ENCODE assay signal across 25 cellular contexts in genomic region chr12:29376118-29376517, GRCh38. TPM values are rescaled to one million over a fixed set of nuclear protein-coding genes. Genes with fewer than 3 reads are reported as not detected.
DNase-seq lines count a peak whose midpoint lies in the region; ATAC-seq, FAIRE-seq and TF ChIP-seq lines count a peak whose summit lies in the region.
"Had no signal": no experiment of that assay in that cellular context is flagged by ENCODE, and none has a peak within 500 bp of the region (broad histone marks: within the 10 kb centered on the region; RNA-seq: fewer than 3 reads in every experiment).

No MANE protein-coding gene starts in this region.

- intact Hi-C loops in activated CD4-positive, alpha-beta T cell treated with anti-CD3 and anti-CD28 coated beads for 36 hours (cut with DNase I, micrococcal nuclease): no loop called here
- intact Hi-C loops in activated CD4-positive, alpha-beta T cell treated with anti-CD3 and anti-CD28 coated beads, Interleukin-2, amount 10 ng/mL, durations not matched to agents 24 days and 14 days (cut with micrococcal nuclease): no loop called here
- intact Hi-C loops in GM12878 (cut with micrococcal nuclease; ENCODE audit: unreplicated experiment): no loop called here

- no peak overlapping the region for H3K4me3 ChIP-seq in Loucy (ENCODE audit: low read length, poor library complexity, severe bottlenecking)
- H3K4me3 ChIP-seq in GM12878: no peak overlapping the region
- no peak overlapping the region for H3K4me3 ChIP-seq in GM23338
- H3K4me3 ChIP-seq: BLaER1 treated with 17β-estradiol and CSF1 and Interleukin-3, amounts not matched to agents 10 nM and 100 nM; MG63 had no signal

- no peaks in the 10 kb centered on the region for H3K27me3 ChIP-seq in Loucy (ENCODE audit: insufficient read depth, low read length, poor library complexity, severe bottlenecking)
- no peaks in the 10 kb centered on the region for H3K27me3 ChIP-seq in GM12878 (replicated peaks in 1 of 2; ENCODE audit: control insufficient read depth in 2 of 2, insufficient read depth in 2 of 2, low read length in 1 of 2)
- no peaks in the 10 kb centered on the region for H3K27me3 ChIP-seq in GM23338 (ENCODE audit: insufficient read depth)
- H3K27me3 ChIP-seq: BLaER1 treated with 17β-estradiol and CSF1 and Interleukin-3, amounts not matched to agents 10 nM and 100 nM; MG63 had no signal

- no peak for TF ChIP-seq CTCF in Loucy (conservative IDR thresholded peaks at IDR 0.05; ENCODE audit: low read length)
- TF ChIP-seq CTCF in GM12878 (IDR thresholded peaks at IDR 0.05 in 2 of 3, conservative IDR thresholded peaks at IDR 0.05 in 1 of 3; ENCODE audit: control insufficient read depth in 2 of 3, extremely low read depth in 1 of 3, insufficient read depth in 1 of 3, low read depth in 3 of 3, low read length in 3 of 3): no peak
- no peak for TF ChIP-seq CTCF in GM23338 (conservative IDR thresholded peaks at IDR 0.05; ENCODE audit: low read depth in 2 of 2)

- H3K4me1 ChIP-seq in Loucy (ENCODE audit: insufficient read depth, low read length, poor library complexity, severe bottlenecking) (peaks cover 38% of the 10 kb centered on the region), GM12878 (ENCODE audit: control insufficient read depth, insufficient read depth, low read length) (peaks cover 3% of the 10 kb centered on the region; the same call in 1 of the 2 replicates), GM23338 (ENCODE audit: insufficient read depth) (no peaks in the 10 kb centered on the region)

- no peak overlapping the region for H3K27ac ChIP-seq in GM12878 (ENCODE audit: control insufficient read depth, insufficient read depth)
- no peak overlapping the region for H3K27ac ChIP-seq in GM23338 (ENCODE audit: low read depth)
- H3K27ac ChIP-seq: BLaER1 treated with 17β-estradiol and CSF1 and Interleukin-3, amounts not matched to agents 10 nM and 100 nM had no signal

- POLR2A ChIA-PET in activated CD4-positive, alpha-beta T cell treated with anti-CD3 and anti-CD28 coated beads for 36 hours (lab: Charles Lee): interaction anchor here (0.7 kb wide), 2 partner anchors 29 to 1346 kb away, joined by 4 read pairs; no protein-coding TSS in a partner anchor
- POLR2A ChIA-PET in GM12878 (lab: Charles Lee): interaction anchor here (1.3 kb wide), 1 partner anchor 13 kb away, joined by 7 read pairs; no protein-coding TSS in a partner anchor

- peaks cover 27% of the 10 kb centered on the region for H3K36me3 Mint-ChIP-seq in activated CD4-positive, alpha-beta T cell treated with anti-CD3 and anti-CD28 coated beads for 36 hours (ENCODE audit: low read depth)
- H3K36me3 Mint-ChIP-seq in activated CD4-positive, alpha-beta T cell treated with anti-CD3 and anti-CD28 coated beads, Interleukin-2, amount 10 ng/mL, durations not matched to agents 24 days and 14 days (ENCODE audit: low read depth): peaks cover 14% of the 10 kb centered on the region
- peaks cover 14% of the 10 kb centered on the region for H3K36me3 Mint-ChIP-seq in activated naive CD4-positive, alpha-beta T cell treated with anti-CD3 and anti-CD28 coated beads, Interleukin-2, amount 10 ng/mL, durations not matched to agents 7 days and 5 days
- H3K36me3 Mint-ChIP-seq in GM23338 (ENCODE audit: low read depth): no peaks in the 10 kb centered on the region; the same call in 2 of the 3 replicates

- in situ Hi-C loops in GM12878 (cut with MboI): no loop called here

- SMC1A ChIA-PET in GM12878 (lab: Charles Lee; ENCODE audit: uncharacterized antibody, unreplicated experiment): interaction anchor here (0.9 to 2.0 kb wide), 8 partner anchors 10 to 303 kb away, joined by 3 to 5 read pairs (median 3); no protein-coding TSS in a partner anchor

- no peaks in the 10 kb centered on the region for H3F3A ChIP-seq in Loucy (ENCODE audit: low read depth)
- no peaks in the 10 kb centered on the region for H3F3A ChIP-seq in GM23338 (replicated peaks; ENCODE audit: low read depth)

- TF ChIP-seq EP300 in GM12878 (IDR thresholded peaks at IDR 0.05; ENCODE audit: borderline replicate concordance in 1 of 2, control insufficient read depth in 1 of 2, low read depth in 2 of 2, low read length in 2 of 2): no peak

- H3K79me2 ChIP-seq in Loucy (ENCODE audit: insufficient read depth, low read length) (peaks cover 85% of the 10 kb centered on the region), GM12878 (ENCODE audit: control insufficient read depth, insufficient read depth, low read length) (peaks cover 59% of the 10 kb centered on the region), GM23338 (replicated peaks; ENCODE audit: insufficient read depth) (peaks cover 83% of the 10 kb centered on the region)

- H3K9me3 ChIP-seq in Loucy (ENCODE audit: insufficient read depth, low read depth, low read length) (no peaks in the 10 kb centered on the region), GM12878 (replicated peaks; ENCODE audit: control insufficient read depth, insufficient read depth, low read length) (no peaks in the 10 kb centered on the region; the same call in 1 of the 3 replicates)
- H3K9me3 ChIP-seq: SK-N-SH had no signal

- H3K27ac Mint-ChIP-seq in activated CD4-positive, alpha-beta T cell treated with anti-CD3 and anti-CD28 coated beads for 36 hours: peak overlapping the region; percentile 45
- no peak overlapping the region for H3K27ac Mint-ChIP-seq in activated CD4-positive, alpha-beta T cell treated with anti-CD3 and anti-CD28 coated beads, Interleukin-2, amount 10 ng/mL, durations not matched to agents 24 days and 14 days
- no peak overlapping the region for H3K27ac Mint-ChIP-seq in activated naive CD4-positive, alpha-beta T cell treated with anti-CD3 and anti-CD28 coated beads, Interleukin-2, amount 10 ng/mL, durations not matched to agents 7 days and 5 days
- no peak overlapping the region for H3K27ac Mint-ChIP-seq in GM23338

- H3K4me3 Mint-ChIP-seq in activated CD4-positive, alpha-beta T cell treated with anti-CD3 and anti-CD28 coated beads for 36 hours: no peak overlapping the region
- H3K4me3 Mint-ChIP-seq in activated CD4-positive, alpha-beta T cell treated with anti-CD3 and anti-CD28 coated beads, Interleukin-2, amount 10 ng/mL, durations not matched to agents 24 days and 14 days: no peak overlapping the region
- no peak overlapping the region for H3K4me3 Mint-ChIP-seq in activated naive CD4-positive, alpha-beta T cell treated with anti-CD3 and anti-CD28 coated beads, Interleukin-2, amount 10 ng/mL, durations not matched to agents 7 days and 5 days
- no peak overlapping the region for H3K4me3 Mint-ChIP-seq in GM23338

- H3K36me3 ChIP-seq in Loucy (ENCODE audit: insufficient read depth, low read length) (peaks cover 3% of the 10 kb centered on the region; the same call in 1 of the 2 replicates), GM12878 (ENCODE audit: control insufficient read depth in 2 of 2, insufficient read depth in 2 of 2, low read length in 1 of 2) (0 out of 4 replicates have a peak, but pooled peaks cover 0 to 3% of the 10 kb centered on the region in 2 experiments), GM23338 (ENCODE audit: insufficient read depth) (peaks cover 3% of the 10 kb centered on the region; the same call in 1 of the 2 replicates)

- H3K9ac ChIP-seq in Loucy (ENCODE audit: low read depth, low read length, poor library complexity, severe bottlenecking) (no peak overlapping the region), GM12878 (ENCODE audit: control insufficient read depth, insufficient read depth, low read length) (no peak overlapping the region)
- H3K9ac ChIP-seq: BLaER1 treated with 17β-estradiol and CSF1 and Interleukin-3, amounts not matched to agents 10 nM and 100 nM; SK-N-SH had no signal

- 93% methylated on average over 2 of the region's 2 CpGs for WGBS in GM12878 (ENCODE audit: insufficient coverage, insufficient replicate concordance, low lambda C conversion rate, missing lambda C conversion rate)

- no peaks in the 10 kb centered on the region for H3K9me2 ChIP-seq in Loucy (replicated peaks; ENCODE audit: low read depth, low read length)
- H3K9me2 ChIP-seq in GM23338 (ENCODE audit: insufficient read depth): no peaks in the 10 kb centered on the region
- H3K9me2 ChIP-seq: SK-N-SH had no signal

- RAD21 ChIA-PET in GM12878 (lab: Charles Lee; ENCODE audit: unreplicated experiment): interaction anchor here (1.1 kb wide), 1 partner anchor 22 kb away, joined by 3 read pairs; no protein-coding TSS in a partner anchor

- BruUV-seq in GM12878 (replicated peaks; lab: Mats Ljungman, UMichigan): no TSS peak

- no peak overlapping the region for H2AFZ ChIP-seq in Loucy (ENCODE audit: low read length)
- H2AFZ ChIP-seq in GM12878 (ENCODE audit: control insufficient read depth, low read depth, low read length): no peak overlapping the region
- no peak overlapping the region for H2AFZ ChIP-seq in GM23338

- DNase-seq in activated CD4-positive, alpha-beta T cell treated with anti-CD3 and anti-CD28 coated beads for 36 hours: no peak
- no peak for DNase-seq in activated CD4-positive, alpha-beta T cell treated with anti-CD3 and anti-CD28 coated beads, Interleukin-2, amount 10 ng/mL, durations not matched to agents 24 days and 14 days
- no peak for DNase-seq in GM12878 (ENCODE audit: low read depth, low spot score)
- no peak for DNase-seq in activated naive CD4-positive, alpha-beta T cell treated with anti-CD3 and anti-CD28 coated beads, Interleukin-2, amount 10 ng/mL, durations not matched to agents 7 days and 5 days
- no peak for DNase-seq in GM23338 (ENCODE audit: low spot score)
- no peak for DNase-seq in NCI-H446 (lab: John Stamatoyannopoulos, UW)
- DNase-seq: 8988T; CD4-positive, alpha-beta memory T cell; DND-41; Kasumi-1; MG63; NCI-H1048; NCI-H1417 treated with DMSO at 0.1 percent for 48 hours; NCI-H187; NCI-H446 treated with DMSO at 0.1 percent for 48 hours; NCI-H526 treated with DMSO at 0.1 percent for 48 hours; SIG-M5; SK-N-SH had no signal

- CTCF ChIA-PET in activated CD4-positive, alpha-beta T cell treated with anti-CD3 and anti-CD28 coated beads for 36 hours (lab: Charles Lee): interaction anchor here (1.0 to 1.3 kb wide), 4 partner anchors 11 to 1467 kb away, joined by 3 to 4 read pairs (median 4); no protein-coding TSS in a partner anchor
- CTCF ChIA-PET in GM12878 (lab: Yijun Ruan, JAX): interaction anchor here (0.6 to 0.8 kb wide), 2 partner anchors 45 to 79 kb away, joined by 3 to 4 read pairs; no protein-coding TSS in a partner anchor
- CTCF ChIA-PET in activated naive CD4-positive, alpha-beta T cell treated with anti-CD3 and anti-CD28 coated beads, Interleukin-2, amount 10 ng/mL, durations not matched to agents 7 days and 5 days (lab: Charles Lee): no interaction called here

- H3K4me1 Mint-ChIP-seq in activated CD4-positive, alpha-beta T cell treated with anti-CD3 and anti-CD28 coated beads for 36 hours: peaks cover 39% of the 10 kb centered on the region
- peaks cover 33% of the 10 kb centered on the region for H3K4me1 Mint-ChIP-seq in activated CD4-positive, alpha-beta T cell treated with anti-CD3 and anti-CD28 coated beads, Interleukin-2, amount 10 ng/mL, durations not matched to agents 24 days and 14 days
- peaks cover 30% of the 10 kb centered on the region for H3K4me1 Mint-ChIP-seq in activated naive CD4-positive, alpha-beta T cell treated with anti-CD3 and anti-CD28 coated beads, Interleukin-2, amount 10 ng/mL, durations not matched to agents 7 days and 5 days
- H3K4me1 Mint-ChIP-seq in GM23338: peaks cover 9% of the 10 kb centered on the region; the same call in 2 of the 3 replicates

- TF ChIP-seq POLR2A in GM12878 (IDR thresholded peaks at IDR 0.05; ENCODE audit: low read depth, low read length): no peak

- no peak for TF ChIP-seq RAD21 in GM12878 (IDR thresholded peaks at IDR 0.05; ENCODE audit: insufficient read depth, low read depth, low read length)

- H3K4me2 ChIP-seq in Loucy (ENCODE audit: low read depth, low read length, poor library complexity, severe bottlenecking) (peak overlapping the region; percentile 29), GM12878 (ENCODE audit: control insufficient read depth, insufficient read depth) (peak overlapping the region; percentile 14; the same call in 1 of the 2 replicates), GM23338 (no peak overlapping the region)
- H3K4me2 ChIP-seq: BLaER1 treated with 17β-estradiol and CSF1 and Interleukin-3, amounts not matched to agents 10 nM and 100 nM; SK-N-SH had no signal

- no peaks in the 10 kb centered on the region for H3K27me3 Mint-ChIP-seq in activated CD4-positive, alpha-beta T cell treated with anti-CD3 and anti-CD28 coated beads for 36 hours
- H3K27me3 Mint-ChIP-seq in activated CD4-positive, alpha-beta T cell treated with anti-CD3 and anti-CD28 coated beads, Interleukin-2, amount 10 ng/mL, durations not matched to agents 24 days and 14 days: no peaks in the 10 kb centered on the region
- no peaks in the 10 kb centered on the region for H3K27me3 Mint-ChIP-seq in activated naive CD4-positive, alpha-beta T cell treated with anti-CD3 and anti-CD28 coated beads, Interleukin-2, amount 10 ng/mL, durations not matched to agents 7 days and 5 days
- no peaks in the 10 kb centered on the region for H3K27me3 Mint-ChIP-seq in GM23338 (ENCODE audit: insufficient read depth, low read depth, poor library complexity)
- H3K27me3 Mint-ChIP-seq: CD4-positive, alpha-beta memory T cell had no signal

- ATAC-seq in activated CD4-positive, alpha-beta T cell treated with anti-CD3 and anti-CD28 coated beads for 36 hours: no peak
- peak; percentile 28 for ATAC-seq in HG02610 (IDR thresholded peaks at IDR 0.05; ENCODE audit: unreplicated experiment)
- no peak for ATAC-seq in GM12878
- ATAC-seq in GM23338: no peak
- ATAC-seq: Panc1 had no signal

- FAIRE-seq in GM12878 (lab: Jason Lieb, UNC): no peak
- FAIRE-seq: GM12892, GM18507, H54 had no signal

- H3K9me3 Mint-ChIP-seq in activated CD4-positive, alpha-beta T cell treated with anti-CD3 and anti-CD28 coated beads for 36 hours (ENCODE audit: low read depth): no peaks in the 10 kb centered on the region
- no peaks in the 10 kb centered on the region for H3K9me3 Mint-ChIP-seq in activated CD4-positive, alpha-beta T cell treated with anti-CD3 and anti-CD28 coated beads, Interleukin-2, amount 10 ng/mL, durations not matched to agents 24 days and 14 days
- H3K9me3 Mint-ChIP-seq in activated naive CD4-positive, alpha-beta T cell treated with anti-CD3 and anti-CD28 coated beads, Interleukin-2, amount 10 ng/mL, durations not matched to agents 7 days and 5 days: no peaks in the 10 kb centered on the region
- no peaks in the 10 kb centered on the region for H3K9me3 Mint-ChIP-seq in GM23338
- H3K9me3 Mint-ChIP-seq: CD4-positive, alpha-beta memory T cell had no signal

- H4K20me1 ChIP-seq in Loucy (ENCODE audit: insufficient read depth, low read length, poor library complexity, severe bottlenecking) (peaks cover 64% of the 10 kb centered on the region), GM12878 (ENCODE audit: control insufficient read depth, insufficient read depth) (no peaks in the 10 kb centered on the region), GM23338 (replicated peaks; ENCODE audit: insufficient read depth) (peaks cover 4% of the 10 kb centered on the region)

RNA-seq across cellular contexts. Expression of gene ERGIC2, which starts 4.9 kb away (rescaled TPM):
- 100 to 1,000 TPM; 104 to 151 TPM for total RNA-seq in activated CD4-positive, alpha-beta T cell treated with anti-CD3 and anti-CD28 coated beads for 36 hours
- total RNA-seq in activated CD4-positive, alpha-beta T cell treated with anti-CD3 and anti-CD28 coated beads, Interleukin-2, amount 10 ng/mL, durations not matched to agents 24 days and 14 days: 95.6 and 101 TPM in 2 replicates
- 59.5 and 75.6 TPM in 2 replicates for total RNA-seq in GM12878 (2013; cell fraction: nucleolus; rRNA removed)
- 45.5 and 48.9 TPM in 2 replicates for total RNA-seq in GM12878 (2014; rRNA removed)
- total RNA-seq in GM12878 (2014; rRNA removed; fragmentation: Illumina TruSeq; extraction: Trizol): 74.3 and 75.1 TPM in 2 replicates
- 58.6 and 60.3 TPM in 2 replicates for total RNA-seq in GM12878 (2021)
- 18.0 TPM for polyA plus RNA-seq in GM12878 (2011; ENCODE audit: low read depth)
- polyA plus RNA-seq in GM12878 (2011; rRNA removed): 54.9 and 80.7 TPM in 2 replicates
- polyA plus RNA-seq in GM12878 (2011; cell fraction: cytosol; rRNA removed): 16.2 and 26.5 TPM in 2 replicates
- polyA plus RNA-seq in GM12878 (2011; cell fraction: nucleus; rRNA removed): 12.6 and 14.8 TPM in 2 replicates
- polyA plus RNA-seq in GM12878 (2012): 33.3 and 52.9 TPM in 2 replicates
- 92.6 and 115 TPM in 2 replicates for polyA plus RNA-seq in GM12878 (2014; fragmentation: Illumina TruSeq; extraction: Trizol)
- 100 to 1,000 TPM; 122 to 181 TPM for polyA plus RNA-seq in GM12878 (2014; fragmentation: Nextera tagmentation; extraction: Ambion mirVana)
- 24.4 and 26.1 TPM in 2 replicates for polyA plus RNA-seq in GM12878 (2014; rRNA removed)
- 100 to 1,000 TPM; 147 to 151 TPM for polyA plus RNA-seq in GM12878 (2016; fragmentation: Nextera tagmentation; extraction: Ambion mirVana)
- polyA minus RNA-seq in GM12878 (2011; rRNA and poly(A)+ RNA removed): 23.0 and 29.8 TPM in 2 replicates
- 10.1 and 11.8 TPM in 2 replicates for polyA minus RNA-seq in GM12878 (2011; cell fraction: cytosol; rRNA and poly(A)+ RNA removed)
- 33.1 and 44.4 TPM in 2 replicates for polyA minus RNA-seq in GM12878 (2011; cell fraction: nucleus; rRNA and poly(A)+ RNA removed)
- total RNA-seq in GM23338 (2014; rRNA removed; shearing (Covaris generic)): 52.6 and 77.1 TPM in 2 replicates
- polyA plus RNA-seq in GM23338 (2016; fragmentation: Nextera tagmentation; extraction: Ambion mirVana): 79.7 and 107 TPM in 2 replicates
